In genomic region chr2:227454323-227454860, GRCh38 we compare ENCODE assay signal across 1 cellular context.
TF ChIP-seq lines count a peak whose summit lies in the region.

No MANE protein-coding gene starts in this region.

TF ChIP-seq in GM23338, 12 proteins besides CTCF, POLR2A, EP300 and RAD21 (continued from another document):
- TF ChIP-seq REST (IDR thresholded peaks at IDR 0.05; ENCODE audit: unreplicated experiment) (no peak), CREB1 (CRISPR knock-in tag; IDR thresholded peaks at IDR 0.05; ENCODE audit: low read depth) (no peak), ZNF331 (CRISPR knock-in tag; IDR thresholded peaks at IDR 0.05; ENCODE audit: low read depth) (no peak), ZNF114 (CRISPR knock-in tag; IDR thresholded peaks at IDR 0.05) (no peak), EZH2phosphoT487 (IDR thresholded peaks at IDR 0.05; ENCODE audit: unreplicated experiment) (no peak), ETS1 (IDR thresholded peaks at IDR 0.05) (no peak), ZNF462 (CRISPR knock-in tag; IDR thresholded peaks at IDR 0.05) (no peak), EZH2 (IDR thresholded peaks at IDR 0.05; ENCODE audit: low read depth, unreplicated experiment) (no peak), POLR2AphosphoS5 (IDR thresholded peaks at IDR 0.05; ENCODE audit: low read depth) (no peak), JUNB (IDR thresholded peaks at IDR 0.05; ENCODE audit: unreplicated experiment) (no peak), NANOG (IDR thresholded peaks at IDR 0.05; ENCODE audit: borderline replicate concordance) (no peak)
